Comparison of ENCODE assay signal across 9 cellular contexts in genomic region chr6:17865243-17865642, GRCh38.
DNase-seq lines count a peak whose midpoint lies in the region; ATAC-seq, FAIRE-seq and TF ChIP-seq lines count a peak whose summit lies in the region.
"Had no signal": no experiment of that assay in that cellular context is flagged by ENCODE, and none has a peak within 500 bp of the region (broad histone marks: within the 10 kb centered on the region; RNA-seq: fewer than 3 reads in every experiment).

No MANE protein-coding gene starts in this region.

- no peaks in the 10 kb centered on the region for H3K36me3 ChIP-seq in brain microvascular endothelial cell (replicated peaks)
- H3K36me3 ChIP-seq in HepG2 (replicated peaks in 1 of 2; ENCODE audit: control insufficient read depth in 1 of 2, insufficient read depth in 2 of 2, low read length in 2 of 2), result peaks cover 0 to 3% of the 10 kb centered on the region in 2 experiments; a peak in 1 of 5 replicates

- H3K4me3 ChIP-seq in brain microvascular endothelial cell (ENCODE audit: low read depth, low read length) (no peak overlapping the region), HepG2 (replicated peaks in 1 of 3; ENCODE audit: insufficient read depth in 1 of 3, low read depth in 2 of 3, low read length in 3 of 3) (no peak overlapping the region)

- H3K4me2 ChIP-seq in HepG2 (ENCODE audit: low read depth, low read length), result no peak overlapping the region

- 92% methylated on average over 2 of the region's 2 CpGs for WGBS in HepG2 (ENCODE audit: low lambda C conversion rate)

- BruUV-seq in HepG2 (replicated peaks; lab: Mats Ljungman, UMichigan), result no TSS peak

- no peak for TF ChIP-seq POLR2A in HepG2 (IDR thresholded peaks at IDR 0.05; ENCODE audit: insufficient read depth in 1 of 2, low read depth in 2 of 2, low read length in 2 of 2)

- no peaks in the 10 kb centered on the region for H3K9me3 ChIP-seq in HepG2 (ENCODE audit: low read length)

- no peaks in the 10 kb centered on the region for H3K79me2 ChIP-seq in HepG2 (ENCODE audit: insufficient read depth, low read length)

- FAIRE-seq in HepG2 (lab: Jason Lieb, UNC), result no peak
- FAIRE-seq: GM18507 had no signal

- H3K27ac ChIP-seq in brain microvascular endothelial cell (peak overlapping the region; percentile 66), HepG2 (ENCODE audit: extremely low read length, insufficient read depth, low read length) (no peak overlapping the region)

- POLR2A ChIA-PET in HepG2 (lab: Yijun Ruan, JAX), result no interaction called here

- TF ChIP-seq EP300 in HepG2 (IDR thresholded peaks at IDR 0.05; ENCODE audit: low read depth in 2 of 2, low read length in 2 of 2), result no peak
- TF ChIP-seq EP300 in HepG2 (CRISPR knock-in tag; IDR thresholded peaks at IDR 0.05; ENCODE audit: borderline replicate concordance), result no peak

- TF ChIP-seq RAD21 in HepG2 (CRISPR knock-in tag; IDR thresholded peaks at IDR 0.05), result no peak

- H2AFZ ChIP-seq in HepG2 (ENCODE audit: low read length), result no peak overlapping the region

- no peak overlapping the region for H3K9ac ChIP-seq in HepG2 (ENCODE audit: insufficient read depth, low read depth, low read length)

- peaks cover 20% of the 10 kb centered on the region for H3K4me1 ChIP-seq in HepG2 (ENCODE audit: insufficient read depth, low read length)

- DNase-seq in DMS79 treated with DMSO at 0.1 percent for 48 hours (lab: John Stamatoyannopoulos, UW), result peak; percentile 26
- DNase-seq in DMS79 (lab: John Stamatoyannopoulos, UW), result no peak
- no peak for DNase-seq in brain microvascular endothelial cell
- DNase-seq in HepG2 (ENCODE audit: low spot score), result no peak
- peak; percentile 73 for DNase-seq in ureter (ENCODE audit: low spot score)
- no peak for DNase-seq in retina
- no peak for DNase-seq in NCI-H82 treated with DMSO at 0.1 percent for 48 hours (lab: John Stamatoyannopoulos, UW; ENCODE audit: unreplicated experiment)

- H4K20me1 ChIP-seq in HepG2 (ENCODE audit: insufficient read depth, low read length), result no peaks in the 10 kb centered on the region

- ATAC-seq in HepG2 (no peak), GM21381 (IDR thresholded peaks at IDR 0.05; ENCODE audit: unreplicated experiment) (no peak)

- H3K27me3 ChIP-seq in brain microvascular endothelial cell (replicated peaks), result no peaks in the 10 kb centered on the region
- H3K27me3 ChIP-seq in HepG2 (ENCODE audit: control insufficient read depth in 1 of 2, insufficient read depth in 2 of 2, low read length in 2 of 2), result no peaks in the 10 kb centered on the region

- intact Hi-C loops in HepG2 (cut with micrococcal nuclease; ENCODE audit: unreplicated experiment), result loop anchor here (5.0 kb wide), 1 partner anchor 67 kb away; no protein-coding TSS in a partner anchor

- CTCF ChIA-PET in HepG2 (lab: Yijun Ruan, JAX; ENCODE audit: low intra/inter-chr PET ratio, low total read pairs), result no interaction called here

- in situ Hi-C loops in brain microvascular endothelial cell (cut with HindIII; ENCODE audit: low pct_ligation_motif_present, low sequenced_read_pairs) (no loop called here), HepG2 (cut with HindIII; ENCODE audit: extremely low pct_ligation_motif_present, low pct_unique_long_range_greater_than_20kb) (no loop called here)

- TF ChIP-seq CTCF in brain microvascular endothelial cell (IDR thresholded peaks at IDR 0.05; ENCODE audit: low read depth, low read length, missing control alignments) (no peak), HepG2 (CRISPR knock-in tag; IDR thresholded peaks at IDR 0.05) (no peak)

TF ChIP-seq in HepG2, 621 proteins besides CTCF, POLR2A, EP300 and RAD21:
- TF ChIP-seq ZNF792 (CRISPR knock-in tag; IDR thresholded peaks at IDR 0.05), result 0 out of 2 replicates have a peak, but pooled peaks have one; percentile 3
- TF ChIP-seq HDAC2 (CRISPR knock-in tag; IDR thresholded peaks at IDR 0.05), result no peak
TF ChIP-seq in HepG2: peak in this region for 1.

Comparison
In these comparisons a context has a peak if more than half of its experiments do, and no peak if none do; other contexts are left out.
1. DNase-seq: peak in DMS79 treated with DMSO at 0.1 percent for 48 hours (single experiment) and ureter (single experiment); none in DMS79 (single experiment), brain microvascular endothelial cell (single experiment), HepG2 (single experiment), retina (single experiment) and NCI-H82 treated with DMSO at 0.1 percent for 48 hours (single experiment).